8 cellular contexts compared by ENCODE assay signal in the genomic region with DNA sequence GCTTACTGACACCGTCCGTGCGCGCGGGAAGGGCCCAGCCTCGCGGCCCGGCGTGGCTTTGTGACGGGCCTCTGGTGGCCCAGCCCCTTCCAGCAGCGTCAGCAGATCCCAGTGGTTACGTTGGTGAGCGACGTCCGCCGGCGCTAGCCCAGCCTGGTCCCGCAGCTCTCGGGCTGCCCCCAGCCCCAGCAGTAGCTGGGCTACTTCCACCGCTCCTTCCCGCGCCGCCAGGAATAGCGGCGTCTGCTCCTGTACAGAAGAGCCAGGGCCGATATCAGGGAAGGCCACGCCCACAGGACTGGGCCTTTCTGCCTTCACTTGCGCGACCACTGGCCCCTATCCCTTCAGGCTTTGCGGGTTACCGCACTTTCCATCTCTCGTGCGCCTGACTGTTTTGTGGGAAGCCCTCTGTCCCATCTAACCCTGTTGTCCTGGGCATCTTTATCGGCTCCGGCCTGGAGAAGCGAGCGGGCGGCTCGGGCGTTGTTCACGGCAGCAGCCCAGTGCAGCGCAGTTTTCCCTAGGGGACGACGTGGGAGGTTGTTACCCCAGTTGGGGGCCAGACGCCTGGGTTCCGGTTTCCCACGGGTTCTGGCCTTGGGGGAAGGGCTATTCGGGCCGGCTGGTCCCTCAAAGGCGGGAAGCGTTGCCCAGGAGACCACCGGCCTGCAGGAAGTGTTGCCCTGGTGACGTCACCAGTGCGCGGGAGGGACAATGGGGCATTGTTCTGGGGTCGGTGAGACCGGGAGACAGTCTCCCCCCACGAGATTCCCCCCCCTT. TPM values are rescaled to one million over a fixed set of nuclear protein-coding genes. Genes with fewer than 3 reads are reported as not detected.
DNase-seq lines count a peak whose midpoint lies in the region; FAIRE-seq and TF ChIP-seq lines count a peak whose summit lies in the region.

No MANE protein-coding gene starts in this region.

- intact Hi-C loops in left ventricle myocardium inferior (cut with micrococcal nuclease) (no loop called here), posterior cingulate gyrus (cut with DNase I) (loop anchor here (2.0 to 5.0 kb wide), 6 partner anchors 19 to 1006 kb away; partner anchors contain the start of genes AGPAT1, ATF6B, HSD17B8 and RXRB)

- no peaks in the 10 kb centered on the region for H3K27me3 ChIP-seq in H7 (ENCODE audit: control insufficient read depth, insufficient read depth, low read length)
- no peaks in the 10 kb centered on the region for H3K27me3 ChIP-seq in left ventricle myocardium inferior (ENCODE audit: low read depth)

- POLR2A ChIA-PET in GM10248 (lab: Yijun Ruan, JAX) = interaction anchor here (0.5 to 0.8 kb wide), 3 partner anchors 68 to 360 kb away, joined by 3 to 8 read pairs (median 7); partner anchors contain the start of genes ATF6B and NEU1

- no peak for FAIRE-seq in D721Med (lab: Jason Lieb, UNC)

- peak overlapping the region; percentile 99 for H3K27ac ChIP-seq in left ventricle myocardium inferior (replicated peaks)

- H3K9me3 ChIP-seq in left ventricle myocardium inferior (replicated peaks) = no peaks in the 10 kb centered on the region

- DNase-seq in GM10248 (ENCODE audit: extremely low spot score) = peak; percentile 79
- DNase-seq in H7 = peak; percentile 90
- peak; percentile 77 for DNase-seq in LoVo (ENCODE audit: low spot score)
- peak; percentile 88 for DNase-seq in SK-N-DZ (ENCODE audit: low spot score)
- peak; percentile 61 to 97 (median 90) for DNase-seq in amygdala (lab: John Stamatoyannopoulos, UW)
- DNase-seq in left ventricle myocardium inferior = peak; percentile 92
- peak; percentile 84 to 99 (median 94) for DNase-seq in posterior cingulate gyrus
- no peak for DNase-seq in D721Med (ENCODE audit: insufficient read length, low spot score)

- H3K4me1 ChIP-seq in left ventricle myocardium inferior = peaks cover 54% of the 10 kb centered on the region

- no peaks in the 10 kb centered on the region for H3K36me3 ChIP-seq in H7 (replicated peaks; ENCODE audit: control insufficient read depth, insufficient read depth, low read length)
- H3K36me3 ChIP-seq in left ventricle myocardium inferior = no peaks in the 10 kb centered on the region

- H3K4me3 ChIP-seq in H7 (ENCODE audit: insufficient read depth, low read depth, low read length) (peak overlapping the region; percentile 92), left ventricle myocardium inferior (peak overlapping the region; percentile 74)

- TF ChIP-seq CTCF in GM10248 (IDR thresholded peaks at IDR 0.05; ENCODE audit: control extremely low read depth, extremely low read depth, low read depth, missing control alignments) = no peak
- no peak for TF ChIP-seq CTCF in left ventricle myocardium inferior (IDR thresholded peaks at IDR 0.05; ENCODE audit: borderline replicate concordance)
- no peak for TF ChIP-seq CTCF in D721Med (IDR thresholded peaks at IDR 0.05; ENCODE audit: insufficient read depth, missing control alignments)

- CTCF ChIA-PET in GM10248 (lab: Yijun Ruan, JAX) = interaction anchor here (0.7 to 2.2 kb wide), 15 partner anchors 9 to 109 kb away, joined by 3 to 11 read pairs (median 4); partner anchors contain the start of genes AGPAT1, ATF6B and FKBPL

RNA-seq across cellular contexts. Expression of gene GPSM3, which starts 3.6 kb away (rescaled TPM):
- total RNA-seq in H7 (2014; rRNA removed; shearing (Covaris generic)) = 21.2 and 26.8 TPM in 2 replicates
- polyA plus RNA-seq in SK-N-DZ (2014; cell fraction: cytosol; rRNA removed) = 1.3 and 2.4 TPM in 2 replicates
- polyA plus RNA-seq in SK-N-DZ (2014; cell fraction: nucleus; rRNA removed) = 0.44 and 2.2 TPM in 2 replicates
- total RNA-seq in left ventricle myocardium inferior = 5.0 TPM

RNA-seq across cellular contexts. Expression of gene PBX2, which starts 6.1 kb away (rescaled TPM):
- total RNA-seq in H7 (2014; rRNA removed; shearing (Covaris generic)) = 64.2 and 67.7 TPM in 2 replicates
- polyA plus RNA-seq in SK-N-DZ (2014; cell fraction: cytosol; rRNA removed) = 19.1 and 24.9 TPM in 2 replicates
- polyA plus RNA-seq in SK-N-DZ (2014; cell fraction: nucleus; rRNA removed) = 48.8 and 75.6 TPM in 2 replicates
- total RNA-seq in left ventricle myocardium inferior = 36.5 TPM

RNA-seq across cellular contexts. Expression of gene AGER, which starts 12.0 kb away (rescaled TPM):
- 2.2 and 2.8 TPM in 2 replicates for total RNA-seq in H7 (2014; rRNA removed; shearing (Covaris generic))
- polyA plus RNA-seq in SK-N-DZ (2014; cell fraction: cytosol; rRNA removed) = 0.28 and 2.2 TPM in 2 replicates
- 25.3 and 45.2 TPM in 2 replicates for polyA plus RNA-seq in SK-N-DZ (2014; cell fraction: nucleus; rRNA removed)
- total RNA-seq in left ventricle myocardium inferior = 1.8 TPM

RNA-seq across cellular contexts. Expression of gene RNF5, which starts 17.9 kb away (rescaled TPM):
- 94.6 and 99.0 TPM in 2 replicates for total RNA-seq in H7 (2014; rRNA removed; shearing (Covaris generic))
- 164 and 224 TPM in 2 replicates for polyA plus RNA-seq in SK-N-DZ (2014; cell fraction: cytosol; rRNA removed)
- polyA plus RNA-seq in SK-N-DZ (2014; cell fraction: nucleus; rRNA removed) = 109 and 119 TPM in 2 replicates
- total RNA-seq in left ventricle myocardium inferior = 76.0 TPM

RNA-seq across cellular contexts. Expression of gene AGPAT1, which starts 20.2 kb away (rescaled TPM):
- 99.3 and 113 TPM in 2 replicates for total RNA-seq in H7 (2014; rRNA removed; shearing (Covaris generic))
- polyA plus RNA-seq in SK-N-DZ (2014; cell fraction: cytosol; rRNA removed) = 60.4 and 67.5 TPM in 2 replicates
- polyA plus RNA-seq in SK-N-DZ (2014; cell fraction: nucleus; rRNA removed) = 33.1 and 36.2 TPM in 2 replicates
- 43.0 TPM for total RNA-seq in left ventricle myocardium inferior
